18 cellular contexts compared by ENCODE assay signal in genomic region chr12:62297321-62297720, GRCh38. TPM values are rescaled to one million over a fixed set of nuclear protein-coding genes. Genes with fewer than 3 reads are reported as not detected.
DNase-seq lines count a peak whose midpoint lies in the region; ATAC-seq lines count a peak whose summit lies in the region.
"Had no signal": no experiment of that assay in that cellular context is flagged by ENCODE, and none has a peak within 500 bp of the region (broad histone marks: within the 10 kb centered on the region; RNA-seq: fewer than 3 reads in every experiment).

No MANE protein-coding gene starts in this region.

- peak; percentile 31 for ATAC-seq in left lobe of liver
- ATAC-seq: HCT116 had no signal

- H3K4me1 ChIP-seq in BLaER1, result peaks cover 22% of the 10 kb centered on the region
- H3K4me1 ChIP-seq: pancreas had no signal

- peaks cover 13% of the 10 kb centered on the region for H4K20me1 ChIP-seq in BLaER1

- H3K27ac ChIP-seq in BLaER1, result peak overlapping the region; percentile 23; the same call in 1 of the 2 replicates
- H3K27ac ChIP-seq: cardiac muscle cell, esophagus muscularis mucosa, pancreas, sigmoid colon had no signal

- H3K27me3 ChIP-seq in BLaER1, result no peaks in the 10 kb centered on the region
- H3K27me3 ChIP-seq: cardiac muscle cell, esophagus muscularis mucosa, pancreas, sigmoid colon had no signal

- no peak overlapping the region; the same call in 1 of the 2 replicates for H3K4me2 ChIP-seq in BLaER1
- H3K4me2 ChIP-seq: SK-N-SH had no signal

- H3K4me3 ChIP-seq in BLaER1, result no peak overlapping the region
- H3K4me3 ChIP-seq: cardiac muscle cell, esophagus muscularis mucosa, pancreas, sigmoid colon had no signal

- H3K9ac ChIP-seq in BLaER1, result no peak overlapping the region
- H3K9ac ChIP-seq: SK-N-SH had no signal

- H3K9me3 ChIP-seq in BLaER1, result peaks cover 38% of the 10 kb centered on the region; the same call in 1 of the 2 replicates
- H3K9me3 ChIP-seq: pancreas, sigmoid colon, SK-N-SH had no signal

- peak; percentile 58 for DNase-seq in CD1c-positive myeloid dendritic cell (ENCODE audit: extremely low spot score)
- DNase-seq in OCI-M1 (lab: John Stamatoyannopoulos, UW), result peak; percentile 79
- no peak for DNase-seq in left lobe of liver (ENCODE audit: low spot score)
- no peak for DNase-seq in DMS79 treated with DMSO at 0.1 percent for 48 hours (lab: John Stamatoyannopoulos, UW)
- no peak for DNase-seq in central memory CD4-positive, alpha-beta T cell
- no peak for DNase-seq in mesenteric fat pad (ENCODE audit: low spot score)
- DNase-seq: activated CD4-positive, alpha-beta T cell treated with anti-CD3 and anti-CD28 coated beads, Interleukin-2, amount 10 ng/mL, durations not matched to agents 7 days and 5 days; activated T-cell treated with anti-CD3 and anti-CD28 coated beads, Interleukin-2, amount 50 U/mL, for 1 hour; amniotic stem cell; NCI-H1105; NCI-H748 treated with DMSO at 0.1 percent for 48 hours; pancreas; sigmoid colon; SK-N-SH had no signal

- H3K36me3 ChIP-seq in BLaER1, result peaks cover 71% of the 10 kb centered on the region

RNA-seq across cellular contexts. Expression of gene USP15, which starts 37.1 kb away (rescaled TPM):
- total RNA-seq in left lobe of liver (37.0 TPM), mesenteric fat pad (78.9 TPM)

Comparison
In these comparisons a context has a peak if more than half of its experiments do, and no peak if none do; other contexts are left out.
1. DNase-seq: peak in CD1c-positive myeloid dendritic cell (single experiment) and OCI-M1 (single experiment); none in left lobe of liver (single experiment), DMS79 treated with DMSO at 0.1 percent for 48 hours (single experiment), central memory CD4-positive, alpha-beta T cell (single experiment) and mesenteric fat pad (single experiment).